ENCODE assay signal across 12 cellular contexts in the genomic region with DNA sequence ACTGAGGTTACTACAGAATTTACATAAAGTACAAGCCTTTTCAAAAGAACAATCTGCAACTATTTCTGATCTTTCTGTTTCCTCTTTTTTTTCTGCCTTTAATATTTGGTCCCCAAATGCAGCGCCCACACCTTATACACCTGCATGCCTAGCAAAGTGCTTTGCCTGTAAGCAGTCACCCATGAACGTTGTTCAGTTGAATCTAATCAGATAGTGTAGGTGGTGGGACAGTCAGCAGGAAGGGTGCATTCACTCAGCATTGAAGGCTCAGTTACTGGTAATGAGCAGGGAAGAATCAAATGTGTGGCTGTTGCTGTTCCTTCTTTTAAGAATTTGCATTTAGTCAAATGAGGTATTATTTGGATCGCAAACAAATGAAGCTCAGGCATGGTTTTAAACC.
A peak's percentile ranks its signal among the peaks of the same experiment; 100 is the strongest.
DNase-seq lines count a peak whose midpoint lies in the region; ATAC-seq, FAIRE-seq and TF ChIP-seq lines count a peak whose summit lies in the region.
"Had no signal": no experiment of that assay in that cellular context is flagged by ENCODE, and none has a peak within 500 bp of the region (broad histone marks: within the 10 kb centered on the region; RNA-seq: fewer than 3 reads in every experiment).

No MANE protein-coding gene starts in this region.

- peaks cover 0 to 15% of the 10 kb centered on the region in 2 experiments for H3K36me3 ChIP-seq in keratinocyte (ENCODE audit: control insufficient read depth in 2 of 2, extremely low read depth in 1 of 2, insufficient read depth in 2 of 2, low read length in 2 of 2)
- H3K36me3 ChIP-seq: prostate gland had no signal

- no peak overlapping the region for H2AFZ ChIP-seq in keratinocyte (ENCODE audit: control insufficient read depth, low read length)

- no peaks in the 10 kb centered on the region for H3K27me3 ChIP-seq in keratinocyte (ENCODE audit: control insufficient read depth, extremely low read depth, insufficient read depth, low read length)

- dilution Hi-C loops in keratinocyte (cut with MboI; ENCODE audit: extremely low pct_ligation_motif_present, low sequenced_read_pairs) = no loop called here

- H3K27ac ChIP-seq in keratinocyte (ENCODE audit: control insufficient read depth, insufficient read depth, low read length) = peak overlapping the region; percentile 87
- H3K27ac ChIP-seq: prostate gland had no signal

- H3K79me2 ChIP-seq in keratinocyte (ENCODE audit: control insufficient read depth, insufficient read depth, low read length) = no peaks in the 10 kb centered on the region

- no peak for FAIRE-seq in keratinocyte (lab: Jason Lieb, UNC)
- FAIRE-seq: endothelial cell of umbilical vein, H54, islet of Langerhans had no signal

- peak; percentile 66 for ATAC-seq in GM19023 (IDR thresholded peaks at IDR 0.05; ENCODE audit: unreplicated experiment)
- peak; percentile 56 for ATAC-seq in GM21825 (IDR thresholded peaks at IDR 0.05; ENCODE audit: unreplicated experiment)
- ATAC-seq in HG03432 (IDR thresholded peaks at IDR 0.05; ENCODE audit: unreplicated experiment) = peak; percentile 76

- no peak overlapping the region for H3K4me2 ChIP-seq in keratinocyte (ENCODE audit: control insufficient read depth, extremely low read depth, insufficient read depth, low read depth, low read length)

- no peaks in the 10 kb centered on the region for H3K9me1 ChIP-seq in keratinocyte (ENCODE audit: control insufficient read depth, extremely low read depth, insufficient read depth, low read length)

- no peak overlapping the region for H3K4me3 ChIP-seq in keratinocyte (ENCODE audit: control insufficient read depth in 2 of 3, extremely low read depth in 1 of 3, insufficient read depth in 2 of 3, low read depth in 1 of 3, low read length in 3 of 3)
- H3K4me3 ChIP-seq: prostate gland had no signal

- no peaks in the 10 kb centered on the region for H3K9me3 ChIP-seq in keratinocyte (ENCODE audit: control insufficient read depth, low read depth, low read length)
- H3K9me3 ChIP-seq: prostate gland had no signal

- CTCF ChIA-PET in HEK293T (lab: Yijun Ruan, JAX) = interaction anchor here (0.6 kb wide), 1 partner anchor 1347 kb away, joined by 3 read pairs; no protein-coding TSS in a partner anchor

- no peaks in the 10 kb centered on the region for H4K20me1 ChIP-seq in keratinocyte (ENCODE audit: control insufficient read depth, extremely low read depth, insufficient read depth, low read length)

- TF ChIP-seq CTCF in keratinocyte (optimal IDR thresholded peaks at IDR 0.05 in 1 of 3, IDR thresholded peaks at IDR 0.05 in 1 of 3, conservative IDR thresholded peaks at IDR 0.05 in 1 of 3; ENCODE audit: extremely low read depth in 1 of 3, insufficient read depth in 2 of 3, low read length in 3 of 3) = no peak

- POLR2A ChIA-PET in HEK293T (lab: Yijun Ruan, JAX) = no interaction called here

- H3K9ac ChIP-seq in keratinocyte (ENCODE audit: control insufficient read depth, extremely low read depth, insufficient read depth, low read length) = peak overlapping the region; percentile 26

- DNase-seq in keratinocyte (ENCODE audit: low read depth, low spot score) (no peak), RKO (ENCODE audit: low spot score) (no peak), 8988T (no peak), NCI-H510A treated with DMSO at 0.1 percent for 48 hours (lab: John Stamatoyannopoulos, UW) (no peak), HEK293T (ENCODE audit: extremely low spot score) (no peak)

- H3K4me1 ChIP-seq in keratinocyte (ENCODE audit: control insufficient read depth, extremely low read depth, insufficient read depth, low read length) = peaks cover 74% of the 10 kb centered on the region

TF ChIP-seq in HEK293T, 16 proteins besides CTCF, POLR2A, EP300 and RAD21:
- no peak for TF ChIP-seq TARDBP (IDR thresholded peaks at IDR 0.05)
- TF ChIP-seq FOXK2 (IDR thresholded peaks at IDR 0.05) = no peak
- no peak for TF ChIP-seq L3MBTL2 (conservative IDR thresholded peaks at IDR 0.05)
- TF ChIP-seq CTBP1 (IDR thresholded peaks at IDR 0.05; ENCODE audit: borderline replicate concordance) = no peak
- no peak for TF ChIP-seq BHLHE40 (IDR thresholded peaks at IDR 0.05; ENCODE audit: borderline replicate concordance)
- TF ChIP-seq FOXM1 (IDR thresholded peaks at IDR 0.05; ENCODE audit: borderline replicate concordance) = no peak
- no peak for TF ChIP-seq SP1 (IDR thresholded peaks at IDR 0.05)
- TF ChIP-seq ARNT (IDR thresholded peaks at IDR 0.05) = no peak
- TF ChIP-seq ZNF384 (IDR thresholded peaks at IDR 0.05) = no peak
- no peak for TF ChIP-seq SUZ12 (IDR thresholded peaks at IDR 0.05)
- no peak for TF ChIP-seq LEF1 (IDR thresholded peaks at IDR 0.05; ENCODE audit: borderline replicate concordance)
- no peak for TF ChIP-seq NFRKB (IDR thresholded peaks at IDR 0.05)
- no peak for TF ChIP-seq PKNOX1 (IDR thresholded peaks at IDR 0.05)
- TF ChIP-seq HDGF (IDR thresholded peaks at IDR 0.05; ENCODE audit: borderline replicate concordance) = no peak
